ENCODE assay signal across 17 cellular contexts in genomic region chr16:81000873-81001272, GRCh38. TPM values are rescaled to one million over a fixed set of nuclear protein-coding genes. Genes with fewer than 3 reads are reported as not detected.
DNase-seq lines count a peak whose midpoint lies in the region; ATAC-seq and TF ChIP-seq lines count a peak whose summit lies in the region.
"Had no signal": no experiment of that assay in that cellular context is flagged by ENCODE, and none has a peak within 500 bp of the region (broad histone marks: within the 10 kb centered on the region; RNA-seq: fewer than 3 reads in every experiment).

No MANE protein-coding gene starts in this region.

- ATAC-seq in CD4-positive, CD25-positive, alpha-beta regulatory T cell (ENCODE audit: low read depth in 2 of 2), result no peak
- no peak for ATAC-seq in GM19395 (IDR thresholded peaks at IDR 0.05; ENCODE audit: unreplicated experiment)

- DNase-seq in CD4-positive, CD25-positive, alpha-beta regulatory T cell, result no peak
- DNase-seq in glutamatergic neuron, result no peak
- no peak for DNase-seq in HK-2 (ENCODE audit: unreplicated experiment)
- no peak for DNase-seq in GM13976 (ENCODE audit: low spot score)
- DNase-seq: AML-193; CD4-positive, alpha-beta memory T cell; DMS153; DMS79; GDM1; GM23248; IMR-90; KBM-7 had no signal

- H3K9me3 Mint-ChIP-seq in CD4-positive, CD25-positive, alpha-beta regulatory T cell, result no peaks in the 10 kb centered on the region
- peaks cover 10% of the 10 kb centered on the region for H3K9me3 Mint-ChIP-seq in glutamatergic neuron (ENCODE audit: unreplicated experiment)

- peaks cover 39% of the 10 kb centered on the region for H3K4me1 ChIP-seq in CD4-positive, CD25-positive, alpha-beta regulatory T cell (ENCODE audit: control insufficient read depth, insufficient read depth, low read length, poor library complexity, severe bottlenecking)
- peaks cover 68% of the 10 kb centered on the region for H3K4me1 ChIP-seq in Loucy (ENCODE audit: insufficient read depth, low read length, poor library complexity, severe bottlenecking)

- peak overlapping the region in 2 of 3 donors; percentile 20 to 38 for H3K27ac Mint-ChIP-seq in CD4-positive, CD25-positive, alpha-beta regulatory T cell
- peak overlapping the region; percentile 64 for H3K27ac Mint-ChIP-seq in glutamatergic neuron (ENCODE audit: unreplicated experiment)

- no peak overlapping the region for H3K4me3 ChIP-seq in CD4-positive, CD25-positive, alpha-beta regulatory T cell (ENCODE audit: low read depth, low read length)
- no peak overlapping the region for H3K4me3 ChIP-seq in Loucy (ENCODE audit: low read length, poor library complexity, severe bottlenecking)
- H3K4me3 ChIP-seq: GM23248, HAP-1 had no signal

- no peaks in the 10 kb centered on the region for H3K9me2 ChIP-seq in Loucy (replicated peaks; ENCODE audit: low read depth, low read length)

- no peaks in the 10 kb centered on the region for H3K27me3 ChIP-seq in CD4-positive, CD25-positive, alpha-beta regulatory T cell (ENCODE audit: control insufficient read depth, insufficient read depth, low read length)
- no peaks in the 10 kb centered on the region for H3K27me3 ChIP-seq in Loucy (ENCODE audit: insufficient read depth, low read length, poor library complexity, severe bottlenecking)

- no peaks in the 10 kb centered on the region for H3K9me3 ChIP-seq in CD4-positive, CD25-positive, alpha-beta regulatory T cell (ENCODE audit: control insufficient read depth in 2 of 2, low read length in 2 of 2)
- no peaks in the 10 kb centered on the region for H3K9me3 ChIP-seq in Loucy (ENCODE audit: insufficient read depth, low read depth, low read length)
- H3K9me3 ChIP-seq: HAP-1 had no signal

- no peak overlapping the region for H2AFZ ChIP-seq in Loucy (ENCODE audit: low read length)
- H2AFZ ChIP-seq: GM23248 had no signal

- peak overlapping the region in 1 of 4 donors; percentile 66 for H3K4me3 Mint-ChIP-seq in CD4-positive, CD25-positive, alpha-beta regulatory T cell
- no peak overlapping the region for H3K4me3 Mint-ChIP-seq in glutamatergic neuron (ENCODE audit: unreplicated experiment)

- peaks cover 44 to 85% (median 61%) of the 10 kb centered on the region in 4 donors for H3K4me1 Mint-ChIP-seq in CD4-positive, CD25-positive, alpha-beta regulatory T cell
- H3K4me1 Mint-ChIP-seq in glutamatergic neuron (ENCODE audit: low read depth, unreplicated experiment), result peaks cover 20% of the 10 kb centered on the region

- H3K27me3 Mint-ChIP-seq in CD4-positive, CD25-positive, alpha-beta regulatory T cell, result no peaks in the 10 kb centered on the region
- H3K27me3 Mint-ChIP-seq in glutamatergic neuron (ENCODE audit: unreplicated experiment), result peaks cover 2% of the 10 kb centered on the region
- H3K27me3 Mint-ChIP-seq: CD4-positive, alpha-beta memory T cell had no signal

- peaks cover 5% of the 10 kb centered on the region for H3K36me3 Mint-ChIP-seq in CD4-positive, CD25-positive, alpha-beta regulatory T cell
- peaks cover 14% of the 10 kb centered on the region for H3K36me3 Mint-ChIP-seq in glutamatergic neuron (ENCODE audit: unreplicated experiment)

- no peak overlapping the region for H3K27ac ChIP-seq in CD4-positive, CD25-positive, alpha-beta regulatory T cell (ENCODE audit: insufficient read depth, low read length, poor library complexity, severe bottlenecking)
- H3K27ac ChIP-seq: C4-2B, GM23248, HL-60 had no signal

- H3F3A ChIP-seq in Loucy (ENCODE audit: low read depth), result no peaks in the 10 kb centered on the region

- no peak overlapping the region for H3K9ac ChIP-seq in Loucy (ENCODE audit: low read depth, low read length, poor library complexity, severe bottlenecking)
- H3K9ac ChIP-seq: GM23248 had no signal

- TF ChIP-seq CTCF in Loucy (conservative IDR thresholded peaks at IDR 0.05; ENCODE audit: low read length) (no peak), glutamatergic neuron (IDR thresholded peaks at IDR 0.05; ENCODE audit: partially characterized antibody, unreplicated experiment) (no peak), GM13976 (IDR thresholded peaks at IDR 0.05; ENCODE audit: borderline replicate concordance, control extremely low read depth, extremely low read depth, insufficient read depth, missing control alignments) (no peak)

- peaks cover 54% of the 10 kb centered on the region for H4K20me1 ChIP-seq in Loucy (ENCODE audit: insufficient read depth, low read length, poor library complexity, severe bottlenecking)

- in situ Hi-C loops in GM13976 (cut with MboI; ENCODE audit: low sequenced_read_pairs, unreplicated experiment), result no loop called here

- peak overlapping the region; percentile 96 for H3K4me2 ChIP-seq in Loucy (ENCODE audit: low read depth, low read length, poor library complexity, severe bottlenecking)

- H3K36me3 ChIP-seq in CD4-positive, CD25-positive, alpha-beta regulatory T cell (ENCODE audit: control insufficient read depth, insufficient read depth, low read length), result no peaks in the 10 kb centered on the region
- 0 out of 2 replicates have a peak, but pooled peaks cover 3% of the 10 kb centered on the region for H3K36me3 ChIP-seq in Loucy (ENCODE audit: insufficient read depth, low read length)
- H3K36me3 ChIP-seq: HAP-1 had no signal

- H3K79me2 ChIP-seq in Loucy (ENCODE audit: insufficient read depth, low read length), result peaks cover 99% of the 10 kb centered on the region

RNA-seq across cellular contexts. Expression of gene CMC2, which starts 5.8 kb away (rescaled TPM):
- total RNA-seq in CD4-positive, CD25-positive, alpha-beta regulatory T cell, result 78.1 TPM
- 100 to 1,000 TPM; 158 to 210 (median 173) TPM for polyA plus RNA-seq in CD4-positive, CD25-positive, alpha-beta regulatory T cell
- total RNA-seq in glutamatergic neuron (ENCODE audit: unreplicated experiment), result 76.2 TPM

RNA-seq across cellular contexts. Expression of gene CENPN, which starts 6.1 kb away (rescaled TPM):
- total RNA-seq in CD4-positive, CD25-positive, alpha-beta regulatory T cell, result 13.5 TPM
- polyA plus RNA-seq in CD4-positive, CD25-positive, alpha-beta regulatory T cell, result 10 to 100 TPM in 1 of 4 donors, 1 to 10 TPM in 3; 3.4 to 11.6 (median 6.8) TPM
- 9.2 TPM for total RNA-seq in glutamatergic neuron (ENCODE audit: unreplicated experiment)

RNA-seq across cellular contexts. Expression of gene ATMIN, which starts 34.8 kb away (rescaled TPM):
- 32.7 TPM for total RNA-seq in CD4-positive, CD25-positive, alpha-beta regulatory T cell
- polyA plus RNA-seq in CD4-positive, CD25-positive, alpha-beta regulatory T cell, result 10 to 100 TPM; 25.9 to 42.9 (median 32.0) TPM
- total RNA-seq in glutamatergic neuron (ENCODE audit: unreplicated experiment), result 61.5 TPM
